1 cellular context compared by ENCODE assay signal in genomic region chr22:23894710-23895598, GRCh38.
TF ChIP-seq lines count a peak whose summit lies in the region.

No MANE protein-coding gene starts in this region.

TF ChIP-seq in HepG2, 621 proteins besides CTCF, POLR2A, EP300 and RAD21 (continued from another document and continues in another):
- TF ChIP-seq, protein P1, sequence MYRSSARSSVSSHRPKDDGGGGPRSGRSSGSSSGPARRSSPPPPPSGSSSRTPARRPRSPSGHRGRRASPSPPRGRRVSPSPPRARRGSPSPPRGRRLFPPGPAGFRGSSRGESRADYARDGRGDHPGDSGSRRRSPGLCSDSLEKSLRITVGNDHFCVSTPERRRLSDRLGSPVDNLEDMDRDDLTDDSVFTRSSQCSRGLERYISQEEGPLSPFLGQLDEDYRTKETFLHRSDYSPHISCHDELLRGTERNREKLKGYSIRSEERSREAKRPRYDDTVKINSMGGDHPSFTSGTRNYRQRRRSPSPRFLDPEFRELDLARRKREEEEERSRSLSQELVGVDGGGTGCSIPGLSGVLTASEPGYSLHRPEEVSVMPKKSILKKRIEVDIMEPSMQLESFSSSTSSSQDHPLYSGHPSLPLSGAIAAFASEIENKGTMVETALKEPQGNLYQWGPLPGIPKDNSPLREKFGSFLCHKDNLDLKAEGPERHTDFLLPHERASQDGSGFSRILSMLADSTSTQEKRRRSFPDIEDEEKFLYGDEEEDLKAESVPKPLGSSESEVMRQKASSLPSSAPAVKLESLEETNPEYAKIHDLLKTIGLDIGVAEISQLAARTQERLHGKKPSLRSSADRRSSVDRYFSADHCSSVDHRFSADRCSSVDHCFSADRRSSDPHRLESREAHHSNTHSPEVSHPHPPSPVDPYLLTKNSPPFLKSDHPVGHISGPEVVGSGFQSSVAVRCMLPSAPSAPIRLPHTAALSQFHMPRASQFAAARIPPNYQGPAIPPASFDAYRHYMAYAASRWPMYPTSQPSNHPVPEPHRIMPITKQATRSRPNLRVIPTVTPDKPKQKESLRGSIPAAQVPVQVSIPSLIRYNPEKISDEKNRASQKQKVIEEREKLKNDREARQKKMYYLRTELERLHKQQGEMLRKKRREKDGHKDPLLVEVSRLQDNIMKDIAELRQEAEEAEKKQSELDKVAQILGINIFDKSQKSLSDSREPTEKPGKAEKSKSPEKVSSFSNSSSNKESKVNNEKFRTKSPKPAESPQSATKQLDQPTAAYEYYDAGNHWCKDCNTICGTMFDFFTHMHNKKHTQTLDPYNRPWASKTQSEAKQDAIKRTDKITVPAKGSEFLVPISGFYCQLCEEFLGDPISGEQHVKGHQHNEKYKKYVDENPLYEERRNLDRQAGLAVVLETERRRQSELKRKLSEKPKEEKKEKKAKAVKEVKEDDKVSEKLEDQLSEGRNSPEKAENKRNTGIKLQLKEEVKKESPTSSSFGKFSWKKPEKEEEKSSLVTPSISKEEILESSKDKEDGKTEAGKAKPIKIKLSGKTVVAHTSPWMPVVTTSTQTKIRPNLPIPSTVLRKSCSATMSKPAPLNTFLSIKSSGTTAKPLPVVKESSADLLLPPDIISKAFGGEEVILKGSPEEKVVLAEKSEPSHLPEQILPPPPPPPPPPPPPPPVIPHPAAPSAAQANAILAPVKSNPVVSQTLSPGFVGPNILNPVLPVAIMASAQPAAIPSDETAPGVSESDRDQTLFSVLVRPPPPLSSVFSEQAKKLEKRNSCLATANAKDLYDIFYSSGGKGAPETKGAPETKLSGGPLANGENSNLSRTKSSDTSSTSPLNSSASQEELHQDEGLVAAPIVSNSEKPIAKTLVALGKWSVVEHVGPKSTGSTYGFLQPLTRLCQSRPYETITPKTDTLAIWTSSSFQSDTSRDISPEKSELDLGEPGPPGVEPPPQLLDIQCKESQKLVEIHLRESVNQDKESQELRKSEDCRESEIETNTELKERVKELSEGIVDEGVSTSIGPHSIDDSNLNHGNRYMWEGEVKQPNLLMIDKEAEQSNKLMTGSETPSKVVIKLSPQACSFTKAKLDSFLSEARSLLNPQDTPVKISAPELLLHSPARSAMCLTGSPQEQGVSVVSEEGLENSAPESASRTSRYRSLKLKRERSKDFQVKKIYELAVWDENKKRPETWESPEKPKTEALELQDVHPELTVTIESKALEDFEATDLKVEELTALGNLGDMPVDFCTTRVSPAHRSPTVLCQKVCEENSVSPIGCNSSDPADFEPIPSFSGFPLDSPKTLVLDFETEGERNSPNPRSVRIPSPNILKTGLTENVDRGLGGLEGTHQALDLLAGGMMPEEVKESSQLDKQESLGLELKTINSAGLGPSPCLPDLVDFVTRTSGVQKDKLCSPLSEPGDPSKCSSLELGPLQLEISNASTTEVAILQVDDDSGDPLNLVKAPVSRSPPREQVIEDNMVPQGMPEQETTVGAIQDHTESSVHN (CRISPR knock-in tag; IDR thresholded peaks at IDR 0.05), result peak; percentile 70; the same call in 1 of the 2 replicates
- TF ChIP-seq ZNF883 (CRISPR knock-in tag; IDR thresholded peaks at IDR 0.05; ENCODE audit: not compliant biosample characterization), result peak; percentile 30
- no peak; the same call in 1 of the 2 replicates for TF ChIP-seq AKAP8 (CRISPR knock-in tag; IDR thresholded peaks at IDR 0.05)
- TF ChIP-seq YEATS2 (CRISPR knock-in tag; IDR thresholded peaks at IDR 0.05; ENCODE audit: borderline replicate concordance), result peak; percentile 60; the same call in 1 of the 2 replicates
- no peak; the same call in 1 of the 2 replicates for TF ChIP-seq NFKBIZ (CRISPR knock-in tag; IDR thresholded peaks at IDR 0.05)
- TF ChIP-seq SRSF9 (IDR thresholded peaks at IDR 0.05; ENCODE audit: borderline replicate concordance, insufficient read depth, low read depth, low read length, poor library complexity, severe bottlenecking), result no peak
- TF ChIP-seq ZNF891 (CRISPR knock-in tag; IDR thresholded peaks at IDR 0.05), result no peak
- no peak for TF ChIP-seq ZNF597 (CRISPR knock-in tag; IDR thresholded peaks at IDR 0.05)
- TF ChIP-seq, protein P2, sequence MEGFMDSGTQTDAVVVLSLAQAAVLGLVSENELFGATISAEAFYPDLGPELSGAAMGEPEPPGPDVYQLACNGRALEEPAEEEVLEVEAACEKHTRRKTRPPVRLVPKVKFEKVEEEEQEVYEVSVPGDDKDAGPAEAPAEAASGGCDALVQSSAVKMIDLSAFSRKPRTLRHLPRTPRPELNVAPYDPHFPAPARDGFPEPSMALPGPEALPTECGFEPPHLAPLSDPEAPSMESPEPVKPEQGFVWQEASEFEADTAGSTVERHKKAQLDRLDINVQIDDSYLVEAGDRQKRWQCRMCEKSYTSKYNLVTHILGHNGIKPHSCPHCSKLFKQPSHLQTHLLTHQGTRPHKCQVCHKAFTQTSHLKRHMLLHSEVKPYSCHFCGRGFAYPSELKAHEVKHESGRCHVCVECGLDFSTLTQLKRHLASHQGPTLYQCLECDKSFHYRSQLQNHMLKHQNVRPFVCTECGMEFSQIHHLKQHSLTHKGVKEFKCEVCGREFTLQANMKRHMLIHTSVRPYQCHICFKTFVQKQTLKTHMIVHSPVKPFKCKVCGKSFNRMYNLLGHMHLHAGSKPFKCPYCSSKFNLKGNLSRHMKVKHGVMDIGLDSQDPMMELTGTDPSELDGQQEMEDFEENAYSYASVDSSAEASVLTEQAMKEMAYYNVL (CRISPR knock-in tag; IDR thresholded peaks at IDR 0.05; ENCODE audit: borderline replicate concordance), result peak; percentile 35; the same call in 1 of the 2 replicates
- TF ChIP-seq ZNF503 (CRISPR knock-in tag; IDR thresholded peaks at IDR 0.05), result no peak
- no peak for TF ChIP-seq ZFP37 (CRISPR knock-in tag; IDR thresholded peaks at IDR 0.05; ENCODE audit: borderline replicate concordance)
- TF ChIP-seq, protein P3, sequence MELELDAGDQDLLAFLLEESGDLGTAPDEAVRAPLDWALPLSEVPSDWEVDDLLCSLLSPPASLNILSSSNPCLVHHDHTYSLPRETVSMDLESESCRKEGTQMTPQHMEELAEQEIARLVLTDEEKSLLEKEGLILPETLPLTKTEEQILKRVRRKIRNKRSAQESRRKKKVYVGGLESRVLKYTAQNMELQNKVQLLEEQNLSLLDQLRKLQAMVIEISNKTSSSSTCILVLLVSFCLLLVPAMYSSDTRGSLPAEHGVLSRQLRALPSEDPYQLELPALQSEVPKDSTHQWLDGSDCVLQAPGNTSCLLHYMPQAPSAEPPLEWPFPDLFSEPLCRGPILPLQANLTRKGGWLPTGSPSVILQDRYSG (CRISPR knock-in tag; IDR thresholded peaks at IDR 0.05), result 0 out of 2 replicates have a peak, but pooled peaks have one; percentile 12
- no peak; the same call in 1 of the 2 replicates for TF ChIP-seq NKX3-1 (CRISPR knock-in tag; IDR thresholded peaks at IDR 0.05)
- peak; percentile 49; the same call in 1 of the 2 replicates for TF ChIP-seq ZNF605 (CRISPR knock-in tag; IDR thresholded peaks at IDR 0.05)
- no peak for TF ChIP-seq SNRNP70 (IDR thresholded peaks at IDR 0.05; ENCODE audit: low read depth, low read length)
- TF ChIP-seq ZNF556 (CRISPR knock-in tag; IDR thresholded peaks at IDR 0.05; ENCODE audit: borderline replicate concordance), result no peak
- no peak for TF ChIP-seq SP4 (CRISPR knock-in tag; IDR thresholded peaks at IDR 0.05)
- peak; percentile 12; the same call in 1 of the 2 replicates for TF ChIP-seq NFKB2 (CRISPR knock-in tag; IDR thresholded peaks at IDR 0.05; ENCODE audit: borderline replicate concordance)
- 0 out of 2 replicates have a peak, but pooled peaks have one; percentile 8 for TF ChIP-seq ZNF790 (CRISPR knock-in tag; IDR thresholded peaks at IDR 0.05; ENCODE audit: borderline replicate concordance)
- TF ChIP-seq REPIN1 (CRISPR knock-in tag; IDR thresholded peaks at IDR 0.05; ENCODE audit: borderline replicate concordance, low read depth), result no peak
- TF ChIP-seq ZC3H4 (CRISPR knock-in tag; IDR thresholded peaks at IDR 0.05; ENCODE audit: borderline replicate concordance), result no peak
- TF ChIP-seq NFIB (CRISPR knock-in tag; IDR thresholded peaks at IDR 0.05; ENCODE audit: borderline replicate concordance), result no peak
- TF ChIP-seq, protein P4, sequence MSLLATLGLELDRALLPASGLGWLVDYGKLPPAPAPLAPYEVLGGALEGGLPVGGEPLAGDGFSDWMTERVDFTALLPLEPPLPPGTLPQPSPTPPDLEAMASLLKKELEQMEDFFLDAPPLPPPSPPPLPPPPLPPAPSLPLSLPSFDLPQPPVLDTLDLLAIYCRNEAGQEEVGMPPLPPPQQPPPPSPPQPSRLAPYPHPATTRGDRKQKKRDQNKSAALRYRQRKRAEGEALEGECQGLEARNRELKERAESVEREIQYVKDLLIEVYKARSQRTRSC (CRISPR knock-in tag; IDR thresholded peaks at IDR 0.05; ENCODE audit: low read depth), result no peak; the same call in 1 of the 2 replicates
- TF ChIP-seq TOPORS (CRISPR knock-in tag; IDR thresholded peaks at IDR 0.05), result no peak
- no peak for TF ChIP-seq NFE2L2 (IDR thresholded peaks at IDR 0.05; ENCODE audit: low read length)
- no peak for TF ChIP-seq MLXIP (CRISPR knock-in tag; IDR thresholded peaks at IDR 0.05; ENCODE audit: borderline replicate concordance)
- TF ChIP-seq ZNF569 (CRISPR knock-in tag; IDR thresholded peaks at IDR 0.05; ENCODE audit: borderline replicate concordance), result no peak
- TF ChIP-seq ZBTB8A (CRISPR knock-in tag; IDR thresholded peaks at IDR 0.05; ENCODE audit: borderline replicate concordance, low read depth), result no peak; the same call in 1 of the 2 replicates
- TF ChIP-seq ZNF850 (CRISPR knock-in tag; conservative IDR thresholded peaks at IDR 0.05), result no peak
- no peak for TF ChIP-seq ZNF816 (CRISPR knock-in tag; IDR thresholded peaks at IDR 0.05; ENCODE audit: borderline replicate concordance)
- TF ChIP-seq GLI4 (CRISPR knock-in tag; IDR thresholded peaks at IDR 0.05; ENCODE audit: borderline replicate concordance), result no peak
- 0 out of 2 replicates have a peak, but pooled peaks have one; percentile 30 for TF ChIP-seq ZBTB21 (CRISPR knock-in tag; IDR thresholded peaks at IDR 0.05)
- TF ChIP-seq RFX1 (IDR thresholded peaks at IDR 0.05), result no peak
- TF ChIP-seq, protein P5, sequence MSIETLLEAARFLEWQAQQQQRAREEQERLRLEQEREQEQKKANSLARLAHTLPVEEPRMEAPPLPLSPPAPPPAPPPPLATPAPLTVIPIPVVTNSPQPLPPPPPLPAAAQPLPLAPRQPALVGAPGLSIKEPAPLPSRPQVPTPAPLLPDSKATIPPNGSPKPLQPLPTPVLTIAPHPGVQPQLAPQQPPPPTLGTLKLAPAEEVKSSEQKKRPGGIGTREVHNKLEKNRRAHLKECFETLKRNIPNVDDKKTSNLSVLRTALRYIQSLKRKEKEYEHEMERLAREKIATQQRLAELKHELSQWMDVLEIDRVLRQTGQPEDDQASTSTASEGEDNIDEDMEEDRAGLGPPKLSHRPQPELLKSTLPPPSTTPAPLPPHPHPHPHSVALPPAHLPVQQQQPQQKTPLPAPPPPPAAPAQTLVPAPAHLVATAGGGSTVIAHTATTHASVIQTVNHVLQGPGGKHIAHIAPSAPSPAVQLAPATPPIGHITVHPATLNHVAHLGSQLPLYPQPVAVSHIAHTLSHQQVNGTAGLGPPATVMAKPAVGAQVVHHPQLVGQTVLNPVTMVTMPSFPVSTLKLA (IDR thresholded peaks at IDR 0.05), result no peak
- peak; percentile 55; the same call in 1 of the 2 replicates for TF ChIP-seq ZNF761 (CRISPR knock-in tag; conservative IDR thresholded peaks at IDR 0.05)
- TF ChIP-seq MTF1 (CRISPR knock-in tag; IDR thresholded peaks at IDR 0.05), result no peak
- TF ChIP-seq ZNF143 (CRISPR knock-in tag; IDR thresholded peaks at IDR 0.05), result no peak
- no peak for TF ChIP-seq DBP (CRISPR knock-in tag; IDR thresholded peaks at IDR 0.05; ENCODE audit: not compliant biosample characterization)
- peak; percentile 18; the same call in 1 of the 2 replicates for TF ChIP-seq CREBL2 (CRISPR knock-in tag; IDR thresholded peaks at IDR 0.05; ENCODE audit: borderline replicate concordance)
